ENCODE assay signal across 26 cellular contexts in genomic region chr1:186463511-186463910, GRCh38. TPM values are rescaled to one million over a fixed set of nuclear protein-coding genes. Genes with fewer than 3 reads are reported as not detected.
"Had no signal": no experiment of that assay in that cellular context is flagged by ENCODE, and none has a peak within 500 bp of the region (broad histone marks: within the 10 kb centered on the region; RNA-seq: fewer than 3 reads in every experiment).

No MANE protein-coding gene starts in this region.

- H3K4me1 ChIP-seq: colonic mucosa, gastrocnemius medialis, heart right ventricle, psoas muscle, right lobe of liver, upper lobe of left lung, uterus had no signal

- H3K27ac ChIP-seq: colonic mucosa, gastrocnemius medialis, heart right ventricle, neutrophil, psoas muscle, right lobe of liver, tibial artery, upper lobe of left lung, uterus had no signal

- H3K27ac Mint-ChIP-seq: nephron progenitor cell; stimulated activated effector memory CD8-positive, alpha-beta T cell treated with anti-CD3 and anti-CD28 coated beads, Interleukin-12 subunit alpha, Interleukin-12 subunit beta, amount 100 ng/mL, for 72 hours; stimulated activated naive CD8-positive, alpha-beta T cell treated with anti-CD3 and anti-CD28 coated beads, Interleukin-15, Interleukin-2, amounts not matched to agents 100 ng/mL and 50 ng/mL, for 24 hours had no signal

- H3K36me3 ChIP-seq: colonic mucosa, gastrocnemius medialis, heart right ventricle, neutrophil, right lobe of liver, tibial artery, upper lobe of left lung, uterus had no signal

- H3K4me1 Mint-ChIP-seq: naive thymus-derived CD4-positive, alpha-beta T cell; nephron progenitor cell; stimulated activated effector memory CD8-positive, alpha-beta T cell treated with anti-CD3 and anti-CD28 coated beads, Interleukin-12 subunit alpha, Interleukin-12 subunit beta, amount 100 ng/mL, for 72 hours had no signal

- H3K36me3 Mint-ChIP-seq: stimulated activated effector memory CD8-positive, alpha-beta T cell treated with anti-CD3 and anti-CD28 coated beads, Interleukin-12 subunit alpha, Interleukin-12 subunit beta, amount 100 ng/mL, for 72 hours had no signal

- H3K27me3 ChIP-seq: colonic mucosa, gastrocnemius medialis, heart right ventricle, neutrophil, right lobe of liver, tibial artery, upper lobe of left lung, uterus had no signal

- H3K9me3 Mint-ChIP-seq: nephron progenitor cell; stimulated activated effector memory CD8-positive, alpha-beta T cell treated with anti-CD3 and anti-CD28 coated beads, Interleukin-12 subunit alpha, Interleukin-12 subunit beta, amount 100 ng/mL, for 72 hours; stimulated activated naive CD8-positive, alpha-beta T cell treated with anti-CD3 and anti-CD28 coated beads, Interleukin-15, Interleukin-2, amounts not matched to agents 100 ng/mL and 50 ng/mL, for 24 hours had no signal

- H3K4me3 Mint-ChIP-seq: naive thymus-derived CD4-positive, alpha-beta T cell; nephron progenitor cell; stimulated activated effector memory CD8-positive, alpha-beta T cell treated with anti-CD3 and anti-CD28 coated beads, Interleukin-12 subunit alpha, Interleukin-12 subunit beta, amount 100 ng/mL, for 72 hours; stimulated activated naive CD8-positive, alpha-beta T cell treated with anti-CD3 and anti-CD28 coated beads, Interleukin-15, Interleukin-2, amounts not matched to agents 100 ng/mL and 50 ng/mL, for 24 hours had no signal

- H3K9me3 ChIP-seq: colonic mucosa, gastrocnemius medialis, heart right ventricle, neutrophil, psoas muscle, right lobe of liver, tibial artery, upper lobe of left lung, uterus had no signal

- DNase-seq: colonic mucosa; dermis blood vessel endothelial cell; effector CD4-positive, alpha-beta T cell; gastrocnemius medialis; heart right ventricle; kidney glomerular epithelial cell; naive thymus-derived CD4-positive, alpha-beta T cell; nephron progenitor cell; psoas muscle; retina; right lobe of liver; stimulated activated CD4-positive, alpha-beta T cell treated with anti-CD3 and anti-CD28 coated beads, Interleukin-4, amount 100 ng/mL, for 1 hour; stimulated activated CD8-positive, alpha-beta memory T cell treated with anti-CD3 and anti-CD28 coated beads, Interleukin-4, amount 100 ng/mL, for 48 hours; tibial artery; upper lobe of left lung; uterus had no signal

- ATAC-seq: gastrocnemius medialis; heart right ventricle; naive thymus-derived CD4-positive, alpha-beta T cell; psoas muscle; right lobe of liver; stimulated activated effector memory CD8-positive, alpha-beta T cell treated with anti-CD3 and anti-CD28 coated beads, Interleukin-12 subunit alpha, Interleukin-12 subunit beta, amount 100 ng/mL, for 72 hours had no signal

- H3K4me3 ChIP-seq: colonic mucosa, gastrocnemius medialis, heart right ventricle, psoas muscle, right lobe of liver, tibial artery, upper lobe of left lung, uterus had no signal

RNA-seq across cellular contexts. Expression of gene PDC, which starts 2.6 kb away (rescaled TPM):
- total RNA-seq: colonic mucosa; dermis blood vessel endothelial cell; gastrocnemius medialis; heart right ventricle; liver; lung microvascular endothelial cell; mesenteric fat pad; mononuclear cell; naive thymus-derived CD4-positive, alpha-beta T cell; osteoblast; psoas muscle; right lobe of liver; temporal lobe; upper lobe of left lung; uterus had no signal
- polyA plus RNA-seq: esophagus; heart right ventricle; naive thymus-derived CD4-positive, alpha-beta T cell; psoas muscle had no signal
